ENCODE assay signal across 14 cellular contexts in the genomic region with DNA sequence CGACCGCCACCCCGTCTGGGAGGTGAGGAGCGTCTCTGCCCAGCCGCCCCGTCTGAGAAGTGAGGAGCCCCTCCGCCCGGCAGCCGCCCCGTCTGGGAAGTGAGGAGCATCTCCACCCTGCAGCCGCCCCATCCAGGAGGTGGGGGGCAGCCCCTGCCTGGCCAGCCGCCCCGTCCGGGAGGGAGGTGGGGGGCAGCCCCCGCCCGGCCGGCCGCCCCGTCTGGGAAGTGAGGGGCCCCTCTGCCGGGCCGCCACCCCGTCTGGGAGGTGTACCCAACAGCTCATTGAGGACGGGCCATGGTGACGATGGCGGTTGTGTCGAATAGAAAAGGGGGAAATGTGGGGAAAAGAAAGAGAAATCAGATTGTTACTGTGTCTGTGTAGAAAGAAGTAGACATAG. TPM values are rescaled to one million over a fixed set of nuclear protein-coding genes. Genes with fewer than 3 reads are reported as not detected.
"Had no signal": no experiment of that assay in that cellular context is flagged by ENCODE, and none has a peak within 500 bp of the region (broad histone marks: within the 10 kb centered on the region; RNA-seq: fewer than 3 reads in every experiment).

No MANE protein-coding gene starts in this region.

RNA-seq across cellular contexts. Expression of a gene that starts 23.8 kb away (rescaled TPM):
- total RNA-seq: stomach, subcutaneous adipose tissue, temporal lobe, thyroid gland, transverse colon, upper lobe of left lung, upper lobe of right lung, ureter, urinary bladder, uterus had no signal
- polyA plus RNA-seq: urinary bladder had no signal

RNA-seq across cellular contexts. Expression of a gene that starts 34.2 kb away (rescaled TPM):
- total RNA-seq: stomach, subcutaneous adipose tissue, suprapubic skin, temporal lobe, thoracic aorta, thyroid gland, tibial nerve, transverse colon, upper lobe of left lung, upper lobe of right lung, ureter, urinary bladder, uterus, vagina had no signal
- polyA plus RNA-seq: stomach, urinary bladder had no signal
